Comparison of ENCODE assay signal across 20 cellular contexts in genomic region chr18:64974378-64975125, GRCh38.
"Had no signal": no experiment of that assay in that cellular context is flagged by ENCODE, and none has a peak within 500 bp of the region (broad histone marks: within the 10 kb centered on the region; RNA-seq: fewer than 3 reads in every experiment).

No MANE protein-coding gene starts in this region.

- H3K27ac Mint-ChIP-seq: activated naive CD4-positive, alpha-beta T cell treated with anti-CD3 and anti-CD28 coated beads for 36 hours; activated naive CD8-positive, alpha-beta T cell treated with anti-CD3 and anti-CD28 coated beads, Interleukin-2, amount 50 U/mL, for 24 hours; activated T-helper 2 cell treated with anti-CD3 and anti-CD28 coated beads, Interferon-gamma antibody, Interleukin-2, Interleukin-4, amounts not matched to agents 10 μg/mL and 5 μg/mL and 100 μg/mL, durations not matched to agents 14 hours and 24 hours and 36 hours; effector memory CD8-positive, alpha-beta T cell; naive thymus-derived CD4-positive, alpha-beta T cell; stimulated activated memory B cell treated with anti-CD40 and anti-IgM and Interleukin-4, amounts not matched to agents 10 μg/mL and 1 μg/mL and 100 μg/mL, for 72 hours had no signal

- H3K4me3 ChIP-seq: gastroesophageal sphincter, heart right ventricle, mucosa of descending colon, uterus had no signal

- ATAC-seq: activated naive CD8-positive, alpha-beta T cell treated with anti-CD3 and anti-CD28 coated beads, Interleukin-2, amount 50 U/mL, for 24 hours; effector memory CD8-positive, alpha-beta T cell; gastroesophageal sphincter; mucosa of descending colon; naive thymus-derived CD4-positive, alpha-beta T cell; stimulated activated memory B cell treated with anti-CD40 and anti-IgM and Interleukin-4, amounts not matched to agents 10 μg/mL and 1 μg/mL and 100 μg/mL, for 72 hours had no signal

- H3K4me1 ChIP-seq: gastroesophageal sphincter, parathyroid adenoma, uterus had no signal

- H3K4me1 Mint-ChIP-seq: activated naive CD8-positive, alpha-beta T cell treated with anti-CD3 and anti-CD28 coated beads, Interleukin-2, amount 50 U/mL, for 24 hours; naive thymus-derived CD4-positive, alpha-beta T cell; stimulated activated memory B cell treated with anti-CD40 and anti-IgM and Interleukin-4, amounts not matched to agents 10 μg/mL and 1 μg/mL and 100 μg/mL, for 72 hours had no signal

- H2AFZ ChIP-seq: parathyroid adenoma had no signal

- H3K36me3 Mint-ChIP-seq: naive thymus-derived CD4-positive, alpha-beta T cell; stimulated activated memory B cell treated with anti-CD40 and anti-IgM and Interleukin-4, amounts not matched to agents 10 μg/mL and 1 μg/mL and 100 μg/mL, for 72 hours had no signal

- H3K27me3 ChIP-seq: gastroesophageal sphincter, heart right ventricle, neutrophil, uterus had no signal

- H3K9me3 ChIP-seq: gastroesophageal sphincter, heart right ventricle, mucosa of descending colon, neutrophil, uterus had no signal

- H3K27ac ChIP-seq: gastroesophageal sphincter, neutrophil, parathyroid adenoma, uterus had no signal

- H3K79me2 ChIP-seq: parathyroid adenoma had no signal

- DNase-seq: activated CD4-positive, alpha-beta T cell treated with anti-CD3 and anti-CD28 coated beads for 1 hour; activated CD4-positive, alpha-beta T cell treated with anti-CD3 and anti-CD28 coated beads, Interleukin-2, amount 50 U/mL, for 4 hours; activated naive CD4-positive, alpha-beta T cell treated with anti-CD3 and anti-CD28 coated beads for 36 hours; activated naive CD8-positive, alpha-beta T cell treated with anti-CD3 and anti-CD28 coated beads, Interleukin-2, amount 50 U/mL, for 24 hours; activated T-cell treated with anti-CD3 and anti-CD28 coated beads for 4 hours; aorta; dermis blood vessel endothelial cell; effector memory CD8-positive, alpha-beta T cell; heart right ventricle; left cardiac atrium; mucosa of descending colon; naive thymus-derived CD4-positive, alpha-beta T cell; stimulated activated CD4-positive, alpha-beta T cell treated with anti-CD3 and anti-CD28 coated beads, Interleukin-2, amount 100 ng/mL, for 48 hours; T1000; uterus had no signal

- H3K9ac ChIP-seq: parathyroid adenoma had no signal

- H3K27me3 Mint-ChIP-seq: activated naive CD8-positive, alpha-beta T cell treated with anti-CD3 and anti-CD28 coated beads, Interleukin-2, amount 50 U/mL, for 24 hours; effector memory CD8-positive, alpha-beta T cell; naive thymus-derived CD4-positive, alpha-beta T cell; stimulated activated memory B cell treated with anti-CD40 and anti-IgM and Interleukin-4, amounts not matched to agents 10 μg/mL and 1 μg/mL and 100 μg/mL, for 72 hours had no signal

- H3K4me3 Mint-ChIP-seq: activated naive CD4-positive, alpha-beta T cell treated with anti-CD3 and anti-CD28 coated beads for 36 hours; activated naive CD8-positive, alpha-beta T cell treated with anti-CD3 and anti-CD28 coated beads, Interleukin-2, amount 50 U/mL, for 24 hours; effector memory CD8-positive, alpha-beta T cell; naive thymus-derived CD4-positive, alpha-beta T cell; stimulated activated memory B cell treated with anti-CD40 and anti-IgM and Interleukin-4, amounts not matched to agents 10 μg/mL and 1 μg/mL and 100 μg/mL, for 72 hours had no signal

- H3K9me3 Mint-ChIP-seq: activated naive CD4-positive, alpha-beta T cell treated with anti-CD3 and anti-CD28 coated beads for 36 hours; stimulated activated memory B cell treated with anti-CD40 and anti-IgM and Interleukin-4, amounts not matched to agents 10 μg/mL and 1 μg/mL and 100 μg/mL, for 72 hours had no signal

- H3K36me3 ChIP-seq: gastroesophageal sphincter, heart right ventricle, neutrophil, uterus had no signal
